Comparison of ENCODE assay signal across 23 cellular contexts in the genomic region with DNA sequence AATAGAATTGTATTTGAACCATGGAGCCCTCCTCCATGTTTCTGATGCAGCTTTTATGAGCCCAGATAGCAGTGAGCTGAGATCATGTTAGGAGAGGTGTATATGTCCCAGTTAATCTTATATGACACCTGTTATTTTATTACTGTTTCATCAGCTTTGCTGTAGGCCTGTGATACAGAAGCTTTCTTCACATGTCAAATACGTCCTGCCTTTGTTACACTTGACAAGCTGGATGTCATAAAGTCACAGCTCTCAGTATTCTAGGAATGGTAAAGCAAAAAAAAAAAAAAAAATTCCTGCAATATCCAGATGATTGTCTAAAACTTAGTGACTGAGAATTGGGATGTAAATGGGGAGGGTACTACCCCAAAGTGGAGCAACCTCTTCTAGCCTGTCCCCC.
DNase-seq lines count a peak whose midpoint lies in the region; ATAC-seq and TF ChIP-seq lines count a peak whose summit lies in the region.
"Had no signal": no experiment of that assay in that cellular context is flagged by ENCODE, and none has a peak within 500 bp of the region (broad histone marks: within the 10 kb centered on the region; RNA-seq: fewer than 3 reads in every experiment).

No MANE protein-coding gene starts in this region.

- no peaks in the 10 kb centered on the region for H3K4me1 ChIP-seq in PC-3 (ENCODE audit: insufficient read depth, low read length)
- H3K4me1 ChIP-seq in SJCRH30 = peaks cover 16% of the 10 kb centered on the region
- H3K4me1 ChIP-seq in neuronal stem cell (ENCODE audit: control insufficient read depth in 2 of 2, insufficient read depth in 1 of 2, low read depth in 1 of 2, low read length in 2 of 2) = no peaks in the 10 kb centered on the region
- H3K4me1 ChIP-seq in stomach = no peaks in the 10 kb centered on the region
- H3K4me1 ChIP-seq: BLaER1 had no signal

- H3K27me3 ChIP-seq in PC-3 (ENCODE audit: low read length) = no peaks in the 10 kb centered on the region
- no peaks in the 10 kb centered on the region for H3K27me3 ChIP-seq in SJCRH30
- no peaks in the 10 kb centered on the region for H3K27me3 ChIP-seq in neural cell (ENCODE audit: insufficient read depth, low read depth, low read length)
- no peaks in the 10 kb centered on the region for H3K27me3 ChIP-seq in neuronal stem cell (ENCODE audit: control insufficient read depth in 3 of 3, insufficient read depth in 3 of 3, low read depth in 1 of 3, low read length in 3 of 3)
- no peaks in the 10 kb centered on the region for H3K27me3 ChIP-seq in stomach
- H3K27me3 ChIP-seq: BE2C, BLaER1 had no signal

- no peak overlapping the region for H2AFZ ChIP-seq in PC-3 (ENCODE audit: low read length)
- no peak overlapping the region for H2AFZ ChIP-seq in neural cell (ENCODE audit: low read depth, low read length)
- H2AFZ ChIP-seq in neuronal stem cell (ENCODE audit: low read length) = no peak overlapping the region

- POLR2A ChIA-PET in PC-3 (lab: Charles Lee; ENCODE audit: unreplicated experiment) = no interaction called here

- H3K4me3 ChIP-seq in PC-3 (ENCODE audit: low read length) (no peak overlapping the region), SJCRH30 (no peak overlapping the region), neural cell (ENCODE audit: low read length) (no peak overlapping the region), neuronal stem cell (ENCODE audit: low read length in 2 of 2) (no peak overlapping the region), stomach (no peak overlapping the region)
- H3K4me3 ChIP-seq: BLaER1, GM12878 had no signal

- H3K23ac ChIP-seq in neuronal stem cell (ENCODE audit: low read depth, low read length, poor library complexity) = no peak overlapping the region

- H2BK120ac ChIP-seq in neuronal stem cell (ENCODE audit: low read depth, low read length) = no peak overlapping the region

- no peak overlapping the region for H3K9ac ChIP-seq in PC-3 (ENCODE audit: low read length)
- H3K9ac ChIP-seq in neural cell (ENCODE audit: low read length) = no peak overlapping the region
- H3K9ac ChIP-seq in neuronal stem cell (ENCODE audit: low read depth, low read length, poor library complexity) = no peak overlapping the region
- H3K9ac ChIP-seq: BLaER1 had no signal

- peak; percentile 13 for TF ChIP-seq RAD21 in neural cell (conservative IDR thresholded peaks at IDR 0.05)

- H3K9me2 ChIP-seq in PC-3 (replicated peaks; ENCODE audit: low read length) (no peaks in the 10 kb centered on the region), neural cell (ENCODE audit: insufficient read depth, low read length) (no peaks in the 10 kb centered on the region)

- H4K20me1 ChIP-seq in PC-3 (ENCODE audit: low read length) (no peaks in the 10 kb centered on the region), neural cell (ENCODE audit: insufficient read depth) (no peaks in the 10 kb centered on the region)
- H4K20me1 ChIP-seq: BLaER1 had no signal

- H3K14ac ChIP-seq in neuronal stem cell (ENCODE audit: low read length) = no peak overlapping the region

- H2BK5ac ChIP-seq in neuronal stem cell (ENCODE audit: low read length) = no peak overlapping the region

- H3K9me3 ChIP-seq in PC-3 (ENCODE audit: low read length) = 0 out of 2 replicates have a peak, but pooled peaks cover 5% of the 10 kb centered on the region
- H3K9me3 ChIP-seq in SJCRH30 (replicated peaks) = no peaks in the 10 kb centered on the region
- H3K9me3 ChIP-seq in neural cell (ENCODE audit: low read length) = no peaks in the 10 kb centered on the region
- no peaks in the 10 kb centered on the region for H3K9me3 ChIP-seq in neuronal stem cell (replicated peaks in 1 of 2; ENCODE audit: control insufficient read depth in 2 of 2, insufficient read depth in 1 of 2, low read depth in 1 of 2, low read length in 2 of 2)
- H3K9me3 ChIP-seq in stomach = no peaks in the 10 kb centered on the region
- H3K9me3 ChIP-seq: BE2C, BLaER1 had no signal

- H2AK5ac ChIP-seq in neuronal stem cell (ENCODE audit: low read depth, low read length) = no peak overlapping the region

- no peak overlapping the region for H2BK15ac ChIP-seq in neuronal stem cell (ENCODE audit: low read length)

- 0 out of 2 replicates have a peak overlapping the region, but pooled peaks have one; percentile 10 for H3K4me2 ChIP-seq in PC-3 (ENCODE audit: low read length)
- H3K4me2 ChIP-seq in neural cell (ENCODE audit: low read length) = no peak overlapping the region
- H3K4me2 ChIP-seq in neuronal stem cell (ENCODE audit: insufficient read depth, low read length, poor library complexity, severe bottlenecking) = no peak overlapping the region
- H3K4me2 ChIP-seq: BLaER1 had no signal

- H3K4ac ChIP-seq in neuronal stem cell (ENCODE audit: low read length) = no peak overlapping the region

- TF ChIP-seq EP300 in neural cell (conservative IDR thresholded peaks at IDR 0.05; ENCODE audit: poor library complexity, severe bottlenecking) = peak; percentile 93
- TF ChIP-seq EP300 in stomach (IDR thresholded peaks at IDR 0.05) = no peak

- no TSS peak for BruUV-seq in PC-3 (replicated peaks; lab: Mats Ljungman, UMichigan)

- H3K18ac ChIP-seq in neuronal stem cell (ENCODE audit: low read length) = no peak overlapping the region

- H3K79me2 ChIP-seq in PC-3 (ENCODE audit: low read length) (no peaks in the 10 kb centered on the region), neural cell (replicated peaks; ENCODE audit: insufficient read depth, low read length) (no peaks in the 10 kb centered on the region)

- H3K79me1 ChIP-seq in neuronal stem cell (ENCODE audit: low read depth, low read length) = no peaks in the 10 kb centered on the region

- no peaks in the 10 kb centered on the region for H3K36me3 ChIP-seq in PC-3 (ENCODE audit: low read depth, low read length)
- H3K36me3 ChIP-seq in SJCRH30 = no peaks in the 10 kb centered on the region
- no peaks in the 10 kb centered on the region for H3K36me3 ChIP-seq in neural cell (ENCODE audit: insufficient read depth, low read length)
- H3K36me3 ChIP-seq in neuronal stem cell (replicated peaks in 1 of 2; ENCODE audit: control insufficient read depth in 2 of 2, insufficient read depth in 2 of 2, low read length in 2 of 2) = no peaks in the 10 kb centered on the region
- H3K36me3 ChIP-seq in stomach = no peaks in the 10 kb centered on the region
- H3K36me3 ChIP-seq: BE2C, BLaER1 had no signal

- H4K8ac ChIP-seq in neuronal stem cell (ENCODE audit: low read depth, low read length) = no peak overlapping the region

- H3K27ac ChIP-seq in PC-3 (ENCODE audit: low read length) (no peak overlapping the region), SJCRH30 (peak overlapping the region; percentile 33; the same call in 1 of the 2 replicates), neural cell (ENCODE audit: low read length) (no peak overlapping the region), neuronal stem cell (replicated peaks; ENCODE audit: low read length) (no peak overlapping the region), stomach (no peak overlapping the region)
- H3K27ac ChIP-seq: BLaER1 had no signal

- intact Hi-C loops in PC-3 (cut with micrococcal nuclease) = no loop called here
- intact Hi-C loops in stomach (cut with DNase I; ENCODE audit: low total_unique reads) = no loop called here

- H3F3A ChIP-seq in PC-3 (ENCODE audit: low read length, unreplicated experiment) (no peaks in the 10 kb centered on the region), neural cell (ENCODE audit: insufficient read depth, low read length, poor library complexity, severe bottlenecking) (no peaks in the 10 kb centered on the region)

- peak; percentile 15; the same call in 1 of the 2 replicates for ATAC-seq in PC-3

- H2BK12ac ChIP-seq in neuronal stem cell (ENCODE audit: low read length) = no peak overlapping the region

- WGBS in neuronal stem cell (ENCODE audit: extremely low coverage in 2 of 2, insufficient read length in 2 of 2, insufficient replicate concordance in 1 of 2), 2 donors = no CpG with 5 or more reads among the region's 1 CpG
- 44 to 65% (median 62%) methylated on average over 1 of the region's 1 CpG for WGBS in stomach, 5 donors

- no peak overlapping the region for H4K91ac ChIP-seq in neuronal stem cell (ENCODE audit: low read depth, low read length, poor library complexity)

- CTCF ChIA-PET in PC-3 (lab: Charles Lee) = no interaction called here

- TF ChIP-seq CTCF in PC-3 (conservative IDR thresholded peaks at IDR 0.05; ENCODE audit: low read depth, low read length) = no peak
- TF ChIP-seq CTCF in neural cell (IDR thresholded peaks at IDR 0.05; ENCODE audit: poor library complexity, severe bottlenecking) = no peak
- no peak for TF ChIP-seq CTCF in stomach (IDR thresholded peaks at IDR 0.05)

- DNase-seq in NCI-H1417 treated with DMSO at 0.1 percent for 48 hours (lab: John Stamatoyannopoulos, UW) = peak; percentile 95
- DNase-seq in NCI-H1417 (lab: John Stamatoyannopoulos, UW) = no peak
- no peak for DNase-seq in PC-3
- no peak for DNase-seq in SJCRH30
- no peak for DNase-seq in putamen (ENCODE audit: low spot score)
- DNase-seq in neuronal stem cell (ENCODE audit: low spot score) = no peak
- no peak for DNase-seq in stomach
- DNase-seq: 8988T; ACHN; BE2C; C1 segment of cervical spinal cord; CD4-positive, alpha-beta memory T cell; CD4-positive, CD25-positive, alpha-beta regulatory T cell; CD8-positive, alpha-beta memory T cell; DMS 273 treated with DMSO at 0.1 percent for 48 hours; DMS53; DMS79; DND-41; EL; GDM1 had no signal

- no peak for TF ChIP-seq POLR2A in stomach (IDR thresholded peaks at IDR 0.05)

TF ChIP-seq in neural cell, 6 proteins besides CTCF, POLR2A, EP300 and RAD21 (continues in another document):
- TF ChIP-seq SMC3 (conservative IDR thresholded peaks at IDR 0.05; ENCODE audit: poor library complexity) = no peak
- no peak for TF ChIP-seq TAF1 (IDR thresholded peaks at IDR 0.05; ENCODE audit: low read depth)
- no peak for TF ChIP-seq MXI1 (conservative IDR thresholded peaks at IDR 0.05; ENCODE audit: poor library complexity, severe bottlenecking)
- TF ChIP-seq POLR2AphosphoS5 (IDR thresholded peaks at IDR 0.05) = peak; percentile 73
- TF ChIP-seq EZH2 (IDR thresholded peaks at IDR 0.05; ENCODE audit: borderline replicate concordance, insufficient read depth, low read length, poor library complexity, severe bottlenecking) = no peak
